ENCODE assay signal across 12 cellular contexts in genomic region chr17:57035971-57036481, GRCh38. TPM values are rescaled to one million over a fixed set of nuclear protein-coding genes. Genes with fewer than 3 reads are reported as not detected.
A peak's percentile ranks its signal among the peaks of the same experiment; 100 is the strongest.
DNase-seq lines count a peak whose midpoint lies in the region; ATAC-seq, FAIRE-seq and TF ChIP-seq lines count a peak whose summit lies in the region.
"Had no signal": no experiment of that assay in that cellular context is flagged by ENCODE, and none has a peak within 500 bp of the region (broad histone marks: within the 10 kb centered on the region; RNA-seq: fewer than 3 reads in every experiment).

No MANE protein-coding gene starts in this region.

- no peak overlapping the region for H2BK120ac ChIP-seq in trophoblast cell (ENCODE audit: insufficient read depth, low read length, poor library complexity)

- H3K4me3 ChIP-seq in HCT116 (replicated peaks in 1 of 2; ENCODE audit: low read depth in 1 of 2, low read length in 2 of 2) (no peak overlapping the region), esophagus squamous epithelium (peak overlapping the region in 1 of 4 donors; percentile 9), trophoblast cell (ENCODE audit: low read depth, low read length) (peak overlapping the region; percentile 36)

- no peak overlapping the region for H2BK5ac ChIP-seq in trophoblast cell (ENCODE audit: low read depth, low read length, poor library complexity)

- H3K4ac ChIP-seq in trophoblast cell (ENCODE audit: low read depth, low read length), result no peak overlapping the region

- no peak overlapping the region for H2BK12ac ChIP-seq in trophoblast cell (ENCODE audit: low read length)

- H2AFZ ChIP-seq in HCT116 (ENCODE audit: low read depth, low read length, poor library complexity, severe bottlenecking) (no peak overlapping the region), trophoblast cell (ENCODE audit: insufficient read depth, low read length, poor library complexity) (no peak overlapping the region)

- H3K79me2 ChIP-seq in HCT116 (ENCODE audit: insufficient read depth, low read length), result no peaks in the 10 kb centered on the region
- H3K79me2 ChIP-seq in trophoblast cell (ENCODE audit: control insufficient read depth, insufficient read depth, low read length, poor library complexity), result no peaks in the 10 kb centered on the region

- no peaks in the 10 kb centered on the region for H3K79me1 ChIP-seq in trophoblast cell (ENCODE audit: low read length)

- H4K20me1 ChIP-seq in HCT116 (ENCODE audit: insufficient read depth), result no peaks in the 10 kb centered on the region

- no peak overlapping the region for H4K91ac ChIP-seq in trophoblast cell (ENCODE audit: low read depth, low read length)

- H4K12ac ChIP-seq in trophoblast cell (ENCODE audit: low read depth, low read length), result no peak overlapping the region

- H3K4me2 ChIP-seq in HCT116 (ENCODE audit: low read length), result peak overlapping the region; percentile 5; the same call in 1 of the 2 replicates
- no peak overlapping the region for H3K4me2 ChIP-seq in trophoblast cell (ENCODE audit: low read length)

- POLR2A ChIA-PET in HCT116 (lab: Charles Lee), result no interaction called here

- H3K9me2 ChIP-seq in HCT116 (ENCODE audit: insufficient read depth), result no peaks in the 10 kb centered on the region

- H3K36me3 ChIP-seq in HCT116 (ENCODE audit: control insufficient read depth in 1 of 2, insufficient read depth in 2 of 2, low read length in 2 of 2), result no peaks in the 10 kb centered on the region
- H3K36me3 ChIP-seq in esophagus squamous epithelium, result no peaks in the 10 kb centered on the region
- no peaks in the 10 kb centered on the region for H3K36me3 ChIP-seq in trophoblast cell (ENCODE audit: control insufficient read depth in 1 of 2, insufficient read depth in 2 of 2, low read length in 2 of 2)

- intact Hi-C loops in HCT116 (cut with micrococcal nuclease), result no loop called here
- intact Hi-C loops in esophagus squamous epithelium (cut with DNase I), result no loop called here

- DNase-seq in HCT116 (ENCODE audit: low read depth, low spot score) (no peak), NCI-H446 treated with DMSO at 0.1 percent for 48 hours (lab: John Stamatoyannopoulos, UW) (peak; percentile 87), esophagus squamous epithelium (lab: John Stamatoyannopoulos, UW) (no peak), trophoblast cell (no peak), SHP77 (lab: John Stamatoyannopoulos, UW) (no peak), H54 (ENCODE audit: insufficient read length, low spot score) (no peak)
- no peak for DNase-seq in activated CD4-positive, alpha-beta T cell treated with anti-CD3 and anti-CD28 coated beads for 48 hours
- DNase-seq: activated CD4-positive, CD25-positive, alpha-beta regulatory T cell; activated naive CD4-positive, alpha-beta T cell treated with Interleukin-2 at 50 U/mL for 16 hours; effector CD8-positive, alpha-beta T cell had no signal

- RAD21 ChIA-PET in HCT116 (lab: Charles Lee; ENCODE audit: low non-redundant PET in 1 of 2, low total read pairs in 2 of 2, uncharacterized antibody in 2 of 2, unreplicated experiment in 2 of 2), result interaction anchor here in 1 of 2 experiments (0.6 kb wide), 1 partner anchor 12 kb away, joined by 3 read pairs; no protein-coding TSS in a partner anchor

- no peak for TF ChIP-seq CTCF in HCT116 (IDR thresholded peaks at IDR 0.05 in 2 of 3, conservative IDR thresholded peaks at IDR 0.05 in 1 of 3; ENCODE audit: borderline replicate concordance in 1 of 3, insufficient read depth in 1 of 3, low read depth in 2 of 3, low read length in 2 of 3)
- no peak for TF ChIP-seq CTCF in esophagus squamous epithelium (IDR thresholded peaks at IDR 0.05)

- no peak overlapping the region for H3K9ac ChIP-seq in HCT116 (ENCODE audit: low read length)
- no peak overlapping the region for H3K9ac ChIP-seq in trophoblast cell (ENCODE audit: low read length)

- no peak overlapping the region for H4K8ac ChIP-seq in trophoblast cell (ENCODE audit: low read depth, low read length)

- WGBS in esophagus squamous epithelium, 2 donors, result 14 to 46% methylated on average over 4 of the region's 4 CpGs
- WGBS in trophoblast cell (ENCODE audit: extremely low coverage, insufficient coverage, insufficient read length), result no CpG with 5 or more reads among the region's 4 CpGs

- no peak overlapping the region for H3K23ac ChIP-seq in trophoblast cell (ENCODE audit: low read length)

- H2AK5ac ChIP-seq in trophoblast cell (ENCODE audit: low read length), result no peak overlapping the region

- TF ChIP-seq POLR2A in HCT116 (IDR thresholded peaks at IDR 0.05; ENCODE audit: borderline replicate concordance, extremely low read depth, insufficient read depth, insufficient read length), result no peak
- no peak for TF ChIP-seq POLR2A in esophagus squamous epithelium (IDR thresholded peaks at IDR 0.05)
- no peak for TF ChIP-seq POLR2A in H54 (IDR thresholded peaks at IDR 0.05; ENCODE audit: low read depth, low read length)

- H3K9me3 ChIP-seq in HCT116 (ENCODE audit: control insufficient read depth in 1 of 2, insufficient read depth in 1 of 2, low read depth in 1 of 2, low read length in 2 of 2), result no peaks in the 10 kb centered on the region
- H3K9me3 ChIP-seq in esophagus squamous epithelium, result no peaks in the 10 kb centered on the region
- H3K9me3 ChIP-seq in trophoblast cell (ENCODE audit: insufficient read depth, low read depth, low read length), result peaks cover 2% of the 10 kb centered on the region

- ATAC-seq in HCT116 (no peak; the same call in 1 of the 2 replicates), HG03139 (IDR thresholded peaks at IDR 0.05; ENCODE audit: unreplicated experiment) (no peak)

- peaks cover 19% of the 10 kb centered on the region; the same call in 1 of the 2 replicates for H3K27me3 ChIP-seq in HCT116 (ENCODE audit: insufficient read depth, low read length)
- H3K27me3 ChIP-seq in esophagus squamous epithelium, result no peaks in the 10 kb centered on the region
- no peaks in the 10 kb centered on the region for H3K27me3 ChIP-seq in trophoblast cell (ENCODE audit: insufficient read depth, low read length)

- TF ChIP-seq RAD21 in HCT116 (IDR thresholded peaks at IDR 0.05; ENCODE audit: low read depth), result no peak

- H3K4me1 ChIP-seq in HCT116 (ENCODE audit: control insufficient read depth in 1 of 2, insufficient read depth in 2 of 2, low read length in 2 of 2) (peaks cover 16 to 17% of the 10 kb centered on the region in 2 experiments; a peak in 2 of 4 replicates), esophagus squamous epithelium (peaks cover 7 to 57% (median 30%) of the 10 kb centered on the region in 3 donors), trophoblast cell (ENCODE audit: control insufficient read depth in 1 of 2, insufficient read depth in 2 of 2, low read length in 2 of 2) (no peaks in the 10 kb centered on the region)

- CTCF ChIA-PET in HCT116 (lab: Charles Lee), result no interaction called here

- no peak overlapping the region for H3K18ac ChIP-seq in trophoblast cell (ENCODE audit: low read length)

- BruUV-seq in HCT116 (replicated peaks; lab: Mats Ljungman, UMichigan), result no TSS peak

- H3K14ac ChIP-seq in trophoblast cell (ENCODE audit: low read length), result no peak overlapping the region

- H3K27ac ChIP-seq in HCT116 (ENCODE audit: low read depth, low read length) (no peak overlapping the region), esophagus squamous epithelium (peak overlapping the region in 3 of 4 donors; percentile 31 to 64 (median 45)), trophoblast cell (ENCODE audit: low read depth, low read length) (no peak overlapping the region)

- no peak for FAIRE-seq in H54 (lab: Jason Lieb, UNC)
- FAIRE-seq: GM12891 had no signal

TF ChIP-seq in HCT116, 20 proteins besides CTCF, POLR2A, EP300 and RAD21:
- TF ChIP-seq ZFX (IDR thresholded peaks at IDR 0.05) (no peak), ELF1 (IDR thresholded peaks at IDR 0.05; ENCODE audit: borderline replicate concordance, low read depth) (no peak), SIN3A (IDR thresholded peaks at IDR 0.05; ENCODE audit: low read depth) (no peak), ATF3 (IDR thresholded peaks at IDR 0.05) (no peak)
TF ChIP-seq in HCT116: peak in this region for 0.

RNA-seq across cellular contexts. Expression of gene AKAP1, which starts 49.0 kb away (rescaled TPM):
- 51.6 TPM for total RNA-seq in HCT116 (2021; ENCODE audit: unreplicated experiment)
- 70.8 and 76.9 TPM in 2 replicates for polyA plus RNA-seq in HCT116 (2012)
- total RNA-seq in esophagus squamous epithelium, result 10 to 100 TPM; 22.6 to 51.9 (median 33.3) TPM
- polyA plus RNA-seq in trophoblast cell (2013), result 8.6 and 9.2 TPM in 2 replicates

RNA-seq across cellular contexts. Expression of gene SCPEP1, which starts 58.1 kb away (rescaled TPM):
- total RNA-seq in HCT116 (2021; ENCODE audit: unreplicated experiment), result 28.3 TPM
- 17.0 and 20.0 TPM in 2 replicates for polyA plus RNA-seq in HCT116 (2012)
- total RNA-seq in esophagus squamous epithelium, result 100 to 1,000 TPM in 1 of 4 donors, 10 to 100 TPM in 3; 53.0 to 129 (median 61.5) TPM
- polyA plus RNA-seq in trophoblast cell (2013), result 26.5 and 26.8 TPM in 2 replicates

Comparison
In these comparisons a context has a peak if more than half of its experiments do, and no peak if none do; other contexts are left out.
1. H3K27ac ChIP-seq: peak in esophagus squamous epithelium (3 of 4); none in HCT116 (single experiment) and trophoblast cell (single experiment).